Comparison of ENCODE assay signal across 8 cellular contexts in the genomic region with DNA sequence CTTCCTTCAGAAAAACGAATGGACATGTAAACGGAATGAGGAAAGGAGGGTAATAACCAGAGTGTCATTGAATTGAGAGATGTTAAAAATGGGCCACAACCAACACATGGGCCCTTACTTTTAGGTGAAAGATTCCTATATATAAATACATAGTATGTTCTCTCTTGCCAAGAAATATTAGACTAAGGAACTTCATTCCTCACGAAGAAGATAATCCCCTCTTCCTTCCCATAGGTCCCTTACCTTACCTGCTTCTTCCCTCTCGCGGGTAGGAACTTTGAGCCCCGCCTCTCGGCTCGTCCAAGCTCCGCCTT. TPM values are rescaled to one million over a fixed set of nuclear protein-coding genes. Genes with fewer than 3 reads are reported as not detected.
DNase-seq lines count a peak whose midpoint lies in the region; ATAC-seq and TF ChIP-seq lines count a peak whose summit lies in the region.

No MANE protein-coding gene starts in this region.

- TF ChIP-seq EP300 in esophagus muscularis mucosa (IDR thresholded peaks at IDR 0.05): no peak

- H3K79me2 ChIP-seq in DND-41 (ENCODE audit: insufficient read depth, low read length): peaks cover 85% of the 10 kb centered on the region

- H3K27me3 ChIP-seq in DND-41 (ENCODE audit: insufficient read depth, low read length, poor library complexity) (no peaks in the 10 kb centered on the region), Peyer's patch (no peaks in the 10 kb centered on the region), esophagus muscularis mucosa (no peaks in the 10 kb centered on the region)

- peak overlapping the region; percentile 93 for H3K4me2 ChIP-seq in DND-41 (ENCODE audit: insufficient read depth, low read length)

- H4K20me1 ChIP-seq in DND-41 (ENCODE audit: insufficient read depth, low read length): no peaks in the 10 kb centered on the region

- TF ChIP-seq CTCF in DND-41 (IDR thresholded peaks at IDR 0.05; ENCODE audit: borderline replicate concordance, extremely low read depth, low read length, poor library complexity, severe bottlenecking) (no peak), Peyer's patch (IDR thresholded peaks at IDR 0.05) (no peak), esophagus muscularis mucosa (IDR thresholded peaks at IDR 0.05) (no peak), osteocyte (IDR thresholded peaks at IDR 0.05) (no peak)

- TF ChIP-seq POLR2A in Peyer's patch (IDR thresholded peaks at IDR 0.05): no peak
- TF ChIP-seq POLR2A in esophagus muscularis mucosa (IDR thresholded peaks at IDR 0.05; ENCODE audit: low read depth): no peak
- no peak for TF ChIP-seq POLR2A in erythroblast (IDR thresholded peaks at IDR 0.05; ENCODE audit: low read length)

- peaks cover 86% of the 10 kb centered on the region for H3K4me1 ChIP-seq in DND-41 (ENCODE audit: insufficient read depth, low read length)
- peaks cover 0 to 17% (median 0%) of the 10 kb centered on the region in 4 donors for H3K4me1 ChIP-seq in Peyer's patch
- peaks cover 11 to 26% (median 23%) of the 10 kb centered on the region in 4 donors for H3K4me1 ChIP-seq in esophagus muscularis mucosa

- peak overlapping the region; percentile 97 for H3K27ac Mint-ChIP-seq in osteocyte (ENCODE audit: unreplicated experiment)

- intact Hi-C loops in esophagus muscularis mucosa (cut with DNase I): no loop called here

- peaks cover 31% of the 10 kb centered on the region for H3K4me1 Mint-ChIP-seq in osteocyte (ENCODE audit: unreplicated experiment)

- no peaks in the 10 kb centered on the region for H3K27me3 Mint-ChIP-seq in osteocyte (ENCODE audit: unreplicated experiment)

- WGBS in esophagus muscularis mucosa: 0% methylated on average over 9 of the region's 9 CpGs

- H3K4me3 Mint-ChIP-seq in osteocyte (ENCODE audit: unreplicated experiment): peak overlapping the region; percentile 97

- H3K9ac ChIP-seq in DND-41 (ENCODE audit: low read depth, low read length): peak overlapping the region; percentile 83

- H3K36me3 ChIP-seq in DND-41 (ENCODE audit: insufficient read depth, low read length) (peaks cover 16% of the 10 kb centered on the region), Peyer's patch (no peaks in the 10 kb centered on the region), esophagus muscularis mucosa (no peaks in the 10 kb centered on the region)

- H3K27ac ChIP-seq in DND-41 (ENCODE audit: low read length) (peak overlapping the region; percentile 86), Peyer's patch (peak overlapping the region; percentile 79 to 89 (median 84)), esophagus muscularis mucosa (replicated peaks in 1 of 4) (peak overlapping the region in 3 of 4 donors; percentile 82 to 89 (median 86))

- H3K9me3 ChIP-seq in DND-41 (ENCODE audit: insufficient read depth, low read length, severe bottlenecking) (no peaks in the 10 kb centered on the region), Peyer's patch (no peaks in the 10 kb centered on the region), esophagus muscularis mucosa (no peaks in the 10 kb centered on the region)

- peak overlapping the region; percentile 65 for H2AFZ ChIP-seq in DND-41 (ENCODE audit: low read depth, low read length)

- ATAC-seq in DND-41 (ENCODE audit: insufficient read depth, low read depth) (no peak), HG03520 (IDR thresholded peaks at IDR 0.05; ENCODE audit: unreplicated experiment) (no peak)

- no peaks in the 10 kb centered on the region for H3K36me3 Mint-ChIP-seq in osteocyte (ENCODE audit: unreplicated experiment)

- H3K4me3 ChIP-seq in DND-41 (ENCODE audit: low read depth in 1 of 2, low read length in 2 of 2): peak overlapping the region; percentile 79 to 83; a peak in 3 of 4 replicates
- H3K4me3 ChIP-seq in Peyer's patch: peak overlapping the region; percentile 71 to 91 (median 86)
- H3K4me3 ChIP-seq in esophagus muscularis mucosa: peak overlapping the region; percentile 87 to 94 (median 91)

- no peak for DNase-seq in DND-41
- no peak for DNase-seq in Peyer's patch
- DNase-seq in esophagus muscularis mucosa (ENCODE audit: extremely low spot score): no peak
- DNase-seq in osteocyte (ENCODE audit: extremely low spot score, unreplicated experiment): no peak
- DNase-seq in NCI-H1417 (lab: John Stamatoyannopoulos, UW): no peak
- DNase-seq in central memory CD4-positive, alpha-beta T cell: no peak
- no peak for DNase-seq in erythroblast (lab: John Stamatoyannopoulos, UW)

- H3K9me3 Mint-ChIP-seq in osteocyte (ENCODE audit: unreplicated experiment): no peaks in the 10 kb centered on the region

RNA-seq across cellular contexts. Expression of gene TBC1D22B, which starts 0.3 kb away (rescaled TPM):
- total RNA-seq in Peyer's patch: 10 to 100 TPM; 12.4 to 23.3 (median 19.0) TPM
- 10 to 100 TPM in 1 of 4 donors, 1 to 10 TPM in 3; 7.3 to 10.2 (median 8.6) TPM for total RNA-seq in esophagus muscularis mucosa
- total RNA-seq in osteocyte: 13.5 and 13.8 TPM in 2 replicates

RNA-seq across cellular contexts. Expression of gene TMEM217, which starts 0.7 kb away (rescaled TPM):
- under 1 TPM in 1 of 4 donors, not detected in 3; 0.53 TPM for total RNA-seq in Peyer's patch
- total RNA-seq in esophagus muscularis mucosa: under 1 TPM in 3 of 4 donors, not detected in 1; 0.26 to 0.99 (median 0.57) TPM
- total RNA-seq in osteocyte: 3.5 and 5.0 TPM in 2 replicates
